ENCODE assay signal across 8 cellular contexts in genomic region chr14:35533357-35534129, GRCh38.
A peak's percentile ranks its signal among the peaks of the same experiment; 100 is the strongest.
DNase-seq lines count a peak whose midpoint lies in the region; ATAC-seq and TF ChIP-seq lines count a peak whose summit lies in the region.

No MANE protein-coding gene starts in this region.

- H3K4me3 ChIP-seq in cardiac fibroblast (replicated peaks in 1 of 2; ENCODE audit: low read depth in 2 of 2, low read length in 2 of 2) = peak overlapping the region; percentile 60 to 61

- peak; percentile 51 for DNase-seq in NCI-H1436 treated with DMSO at 0.1 percent for 48 hours (lab: John Stamatoyannopoulos, UW)
- DNase-seq in UCSD-AML1 (lab: John Stamatoyannopoulos, UW; ENCODE audit: unreplicated experiment) = peak; percentile 23
- DNase-seq in cardiac fibroblast (ENCODE audit: low read depth in 2 of 2) = peak; percentile 46 to 49
- peak; percentile 5 for DNase-seq in kidney glomerular epithelial cell (lab: John Stamatoyannopoulos, UW)
- peak; percentile 47 to 76 for DNase-seq in stimulated activated CD4-positive, alpha-beta T cell treated with anti-CD3 and anti-CD28 coated beads, Interleukin-1b, Interleukin-23, amount 100 ng/mL, for 4 hours (ENCODE audit: low read depth in 2 of 2)
- no peak for DNase-seq in dedifferentiated amniotic fluid mesenchymal stem cell (ENCODE audit: extremely low spot score)

- ATAC-seq in GM18498 (IDR thresholded peaks at IDR 0.05; ENCODE audit: unreplicated experiment) = peak; percentile 82
- peak; percentile 77 for ATAC-seq in HG02763 (IDR thresholded peaks at IDR 0.05; ENCODE audit: unreplicated experiment)

- no peak for TF ChIP-seq CTCF in cardiac fibroblast (IDR thresholded peaks at IDR 0.05; ENCODE audit: low read depth, low read length)
